1 cellular context compared by ENCODE assay signal in the genomic region with DNA sequence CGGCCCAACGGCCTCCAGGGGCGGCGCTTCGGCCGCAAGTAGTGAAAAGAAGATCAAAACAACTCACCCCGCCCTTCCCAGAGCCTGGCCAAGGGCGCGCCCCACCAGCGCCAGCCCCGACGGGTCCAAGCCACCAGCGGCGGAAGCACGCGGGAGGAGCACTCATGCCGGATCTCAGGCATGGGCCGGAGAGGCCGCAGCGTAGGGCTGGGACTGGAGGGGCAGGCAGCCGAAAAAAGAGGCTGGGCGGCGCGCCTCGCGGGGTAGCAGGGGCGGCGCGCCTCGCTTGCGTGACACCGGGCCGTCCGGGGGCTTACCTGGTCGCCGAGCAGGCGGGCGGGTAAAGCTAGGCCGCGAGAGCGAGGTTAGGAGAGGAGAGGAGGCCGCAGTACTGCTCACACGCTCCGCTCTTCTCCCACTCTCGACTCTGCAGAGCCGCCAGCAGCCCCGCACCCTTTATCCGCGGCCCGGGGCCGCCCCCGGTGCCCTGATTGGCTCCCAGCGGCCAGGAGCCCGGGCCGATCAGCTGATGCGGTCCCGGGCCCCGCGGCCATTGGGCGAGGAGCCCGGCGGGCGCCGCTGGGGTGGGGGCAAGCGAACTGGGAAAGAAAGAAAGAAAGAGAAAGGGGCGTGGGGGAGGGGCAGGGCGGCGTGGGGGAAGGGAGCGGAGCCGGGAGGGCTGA.
A peak's percentile ranks its signal among the peaks of the same experiment; 100 is the strongest.
TF ChIP-seq lines count a peak whose summit lies in the region.

Gene GLUL, minus strand, starts transcription at position 429 of the 683 bp plus-strand sequence. CDS start 3,053 bp downstream, outside the sequence.

TF ChIP-seq in HepG2, 621 proteins besides CTCF, POLR2A, EP300 and RAD21 (continued from another document and continues in another):
- TF ChIP-seq USF2 (IDR thresholded peaks at IDR 0.05; ENCODE audit: low read depth, low read length) (peak; percentile 28; the same call in 1 of the 2 replicates), USF2 (CRISPR knock-in tag; IDR thresholded peaks at IDR 0.05; ENCODE audit: borderline replicate concordance) (no peak), ZFP36L2 (CRISPR knock-in tag; IDR thresholded peaks at IDR 0.05) (no peak), ZNF275 (CRISPR knock-in tag; IDR thresholded peaks at IDR 0.05; ENCODE audit: borderline replicate concordance) (0 out of 2 replicates have a peak, but pooled peaks have one; percentile 71), SMAD1 (CRISPR knock-in tag; IDR thresholded peaks at IDR 0.05; ENCODE audit: borderline replicate concordance, low read depth) (0 out of 2 replicates have a peak, but pooled peaks have one; percentile 52), ELF4 (CRISPR knock-in tag; IDR thresholded peaks at IDR 0.05; ENCODE audit: borderline replicate concordance) (no peak), ZNF335 (CRISPR knock-in tag; IDR thresholded peaks at IDR 0.05) (no peak), TEAD2 (CRISPR knock-in tag; IDR thresholded peaks at IDR 0.05) (no peak), MIER3 (CRISPR knock-in tag; IDR thresholded peaks at IDR 0.05; ENCODE audit: borderline replicate concordance) (no peak; the same call in 1 of the 2 replicates), ZSCAN20 (CRISPR knock-in tag; IDR thresholded peaks at IDR 0.05; ENCODE audit: borderline replicate concordance) (peak; percentile 84), RAD51 (IDR thresholded peaks at IDR 0.05; ENCODE audit: borderline replicate concordance) (peak; percentile 36; the same call in 1 of the 2 replicates), IRF9 (CRISPR knock-in tag; IDR thresholded peaks at IDR 0.05; ENCODE audit: borderline replicate concordance) (no peak; the same call in 1 of the 2 replicates), ZBTB7A (CRISPR knock-in tag; IDR thresholded peaks at IDR 0.05) (peak; percentile 79; the same call in 1 of the 2 replicates), MXI1 (IDR thresholded peaks at IDR 0.05; ENCODE audit: borderline replicate concordance, low read depth, low read length) (no peak; the same call in 2 of the 3 replicates), JDP2 (CRISPR knock-in tag; IDR thresholded peaks at IDR 0.05; ENCODE audit: borderline replicate concordance) (no peak; the same call in 1 of the 2 replicates), KIAA2018 (CRISPR knock-in tag; IDR thresholded peaks at IDR 0.05; ENCODE audit: borderline replicate concordance) (no peak), HDAC6 (IDR thresholded peaks at IDR 0.05; ENCODE audit: low read depth, low read length) (no peak), NR3C1 (CRISPR knock-in tag; IDR thresholded peaks at IDR 0.05) (no peak), NFKB2 (CRISPR knock-in tag; IDR thresholded peaks at IDR 0.05; ENCODE audit: borderline replicate concordance) (no peak; the same call in 1 of the 2 replicates), BRCA1 (CRISPR knock-in tag; IDR thresholded peaks at IDR 0.05) (peak; percentile 43; the same call in 1 of the 2 replicates), ARID2 (CRISPR knock-in tag; IDR thresholded peaks at IDR 0.05; ENCODE audit: borderline replicate concordance) (peak; percentile 59; the same call in 1 of the 2 replicates), HNF4A (CRISPR knock-in tag; IDR thresholded peaks at IDR 0.05) (no peak), ZNF780A (CRISPR knock-in tag; IDR thresholded peaks at IDR 0.05) (no peak), SALL1 (CRISPR knock-in tag; IDR thresholded peaks at IDR 0.05) (peak; percentile 67; the same call in 1 of the 2 replicates), ZBTB7B (CRISPR knock-in tag; IDR thresholded peaks at IDR 0.05) (peak; percentile 54), ZNF431 (CRISPR knock-in tag; IDR thresholded peaks at IDR 0.05; ENCODE audit: borderline replicate concordance, low read depth) (peak; percentile 63; the same call in 1 of the 2 replicates), DR1 (CRISPR knock-in tag; IDR thresholded peaks at IDR 0.05) (peak; percentile 85), MTA3 (CRISPR knock-in tag; IDR thresholded peaks at IDR 0.05) (no peak)
- TF ChIP-seq, protein P1, sequence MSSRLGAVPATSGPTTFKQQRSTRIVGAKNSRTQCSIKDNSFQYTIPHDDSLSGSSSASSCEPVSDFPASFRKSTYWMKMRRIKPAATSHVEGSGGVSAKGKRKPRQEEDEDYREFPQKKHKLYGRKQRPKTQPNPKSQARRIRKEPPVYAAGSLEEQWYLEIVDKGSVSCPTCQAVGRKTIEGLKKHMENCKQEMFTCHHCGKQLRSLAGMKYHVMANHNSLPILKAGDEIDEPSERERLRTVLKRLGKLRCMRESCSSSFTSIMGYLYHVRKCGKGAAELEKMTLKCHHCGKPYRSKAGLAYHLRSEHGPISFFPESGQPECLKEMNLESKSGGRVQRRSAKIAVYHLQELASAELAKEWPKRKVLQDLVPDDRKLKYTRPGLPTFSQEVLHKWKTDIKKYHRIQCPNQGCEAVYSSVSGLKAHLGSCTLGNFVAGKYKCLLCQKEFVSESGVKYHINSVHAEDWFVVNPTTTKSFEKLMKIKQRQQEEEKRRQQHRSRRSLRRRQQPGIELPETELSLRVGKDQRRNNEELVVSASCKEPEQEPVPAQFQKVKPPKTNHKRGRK (CRISPR knock-in tag; IDR thresholded peaks at IDR 0.05), result no peak
- TF ChIP-seq, protein P2, sequence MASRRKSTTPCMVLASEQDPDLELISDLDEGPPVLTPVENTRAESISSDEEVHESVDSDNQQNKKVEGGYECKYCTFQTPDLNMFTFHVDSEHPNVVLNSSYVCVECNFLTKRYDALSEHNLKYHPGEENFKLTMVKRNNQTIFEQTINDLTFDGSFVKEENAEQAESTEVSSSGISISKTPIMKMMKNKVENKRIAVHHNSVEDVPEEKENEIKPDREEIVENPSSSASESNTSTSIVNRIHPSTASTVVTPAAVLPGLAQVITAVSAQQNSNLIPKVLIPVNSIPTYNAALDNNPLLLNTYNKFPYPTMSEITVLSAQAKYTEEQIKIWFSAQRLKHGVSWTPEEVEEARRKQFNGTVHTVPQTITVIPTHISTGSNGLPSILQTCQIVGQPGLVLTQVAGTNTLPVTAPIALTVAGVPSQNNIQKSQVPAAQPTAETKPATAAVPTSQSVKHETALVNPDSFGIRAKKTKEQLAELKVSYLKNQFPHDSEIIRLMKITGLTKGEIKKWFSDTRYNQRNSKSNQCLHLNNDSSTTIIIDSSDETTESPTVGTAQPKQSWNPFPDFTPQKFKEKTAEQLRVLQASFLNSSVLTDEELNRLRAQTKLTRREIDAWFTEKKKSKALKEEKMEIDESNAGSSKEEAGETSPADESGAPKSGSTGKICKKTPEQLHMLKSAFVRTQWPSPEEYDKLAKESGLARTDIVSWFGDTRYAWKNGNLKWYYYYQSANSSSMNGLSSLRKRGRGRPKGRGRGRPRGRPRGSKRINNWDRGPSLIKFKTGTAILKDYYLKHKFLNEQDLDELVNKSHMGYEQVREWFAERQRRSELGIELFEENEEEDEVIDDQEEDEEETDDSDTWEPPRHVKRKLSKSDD (CRISPR knock-in tag; IDR thresholded peaks at IDR 0.05; ENCODE audit: low read depth), result 0 out of 2 replicates have a peak, but pooled peaks have one; percentile 31
- TF ChIP-seq, protein P3, sequence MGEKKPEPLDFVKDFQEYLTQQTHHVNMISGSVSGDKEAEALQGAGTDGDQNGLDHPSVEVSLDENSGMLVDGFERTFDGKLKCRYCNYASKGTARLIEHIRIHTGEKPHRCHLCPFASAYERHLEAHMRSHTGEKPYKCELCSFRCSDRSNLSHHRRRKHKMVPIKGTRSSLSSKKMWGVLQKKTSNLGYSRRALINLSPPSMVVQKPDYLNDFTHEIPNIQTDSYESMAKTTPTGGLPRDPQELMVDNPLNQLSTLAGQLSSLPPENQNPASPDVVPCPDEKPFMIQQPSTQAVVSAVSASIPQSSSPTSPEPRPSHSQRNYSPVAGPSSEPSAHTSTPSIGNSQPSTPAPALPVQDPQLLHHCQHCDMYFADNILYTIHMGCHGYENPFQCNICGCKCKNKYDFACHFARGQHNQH (CRISPR knock-in tag; IDR thresholded peaks at IDR 0.05), result peak; percentile 57
- TF ChIP-seq, protein P4, sequence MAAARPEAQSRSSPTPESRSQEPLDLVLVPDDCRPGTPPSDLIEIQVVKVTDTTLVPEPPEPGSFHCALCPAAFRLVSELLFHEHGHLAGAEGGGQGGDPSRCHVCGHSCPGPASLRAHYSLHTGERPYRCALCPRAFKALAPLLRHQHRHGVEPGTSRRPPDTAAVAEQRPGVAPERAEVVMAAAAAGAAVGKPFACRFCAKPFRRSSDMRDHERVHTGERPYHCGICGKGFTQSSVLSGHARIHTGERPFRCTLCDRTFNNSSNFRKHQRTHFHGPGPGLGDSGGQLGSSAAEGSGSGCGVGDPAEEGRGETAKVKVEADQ (CRISPR knock-in tag; IDR thresholded peaks at IDR 0.05; ENCODE audit: borderline replicate concordance), result peak; percentile 90; the same call in 1 of the 2 replicates
